16 cellular contexts compared by ENCODE assay signal in the genomic region with DNA sequence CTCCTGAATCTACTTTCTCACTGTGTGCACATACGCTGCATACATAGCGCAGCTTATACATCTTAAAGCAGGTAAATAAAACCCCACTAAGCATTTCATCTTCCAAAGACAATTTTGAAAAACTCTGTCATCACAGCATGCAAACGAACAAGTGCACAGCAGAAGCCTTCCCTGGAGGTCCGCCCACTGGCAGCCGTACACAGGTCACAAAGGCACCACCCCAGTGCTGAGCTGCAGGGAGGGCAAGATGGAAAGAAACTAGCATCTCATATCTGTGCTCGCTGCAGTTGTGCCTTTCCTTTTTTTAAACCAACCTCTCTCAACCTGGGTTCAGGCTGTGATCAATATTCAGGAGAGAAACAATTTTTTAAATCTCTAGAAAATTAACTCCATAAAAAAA.
DNase-seq lines count a peak whose midpoint lies in the region; ATAC-seq and TF ChIP-seq lines count a peak whose summit lies in the region.
"Had no signal": no experiment of that assay in that cellular context is flagged by ENCODE, and none has a peak within 500 bp of the region (broad histone marks: within the 10 kb centered on the region; RNA-seq: fewer than 3 reads in every experiment).

No MANE protein-coding gene starts in this region.

- no peaks in the 10 kb centered on the region for H3K27me3 ChIP-seq in transverse colon
- H3K27me3 ChIP-seq: dorsolateral prefrontal cortex had no signal

- H3K4me3 ChIP-seq in transverse colon = no peak overlapping the region
- H3K4me3 ChIP-seq: dorsolateral prefrontal cortex had no signal

- in situ Hi-C loops in transverse colon (cut with MboI; ENCODE audit: low pct_ligation_motif_present in 1 of 4, low pct_unique_long_range_greater_than_20kb in 1 of 4, low sequenced_read_pairs in 3 of 4) = loop anchor here in 3 of 4 donors (10.0 to 25.0 kb wide), 3 partner anchors 204 to 821 kb away; no protein-coding TSS in a partner anchor

- DNase-seq in activated naive CD8-positive, alpha-beta T cell treated with anti-CD3 and anti-CD28 coated beads, Interleukin-2, amount 10 ng/mL, durations not matched to agents 7 days and 5 days = no peak
- no peak for DNase-seq in activated naive CD8-positive, alpha-beta T cell treated with anti-CD3 and anti-CD28 coated beads for 36 hours
- DNase-seq in NCI-H2227 treated with DMSO at 0.1 percent for 48 hours (lab: John Stamatoyannopoulos, UW) (peak; percentile 5), epithelial cell of prostate (ENCODE audit: low read depth, low spot score) (no peak), transverse colon (peak; percentile 28), anterior cingulate cortex (lab: John Stamatoyannopoulos, UW) (no peak)
- DNase-seq in effector CD4-positive, alpha-beta T cell = no peak
- DNase-seq: activated CD4-positive, alpha-beta T cell treated with anti-CD3 and anti-CD28 coated beads, Interleukin-2, amount 50 U/mL, for 4 hours; GF-D8; Kasumi-1; NCI-H2029; NK-92 treated with Interleukin-12 subunit alpha and Interleukin-12 subunit beta, amount 100 ng/mL, for 24 hours had no signal

- no peaks in the 10 kb centered on the region for H3K9me3 Mint-ChIP-seq in activated naive CD8-positive, alpha-beta T cell treated with anti-CD3 and anti-CD28 coated beads, Interleukin-2, amount 10 ng/mL, durations not matched to agents 7 days and 5 days
- H3K9me3 Mint-ChIP-seq in activated naive CD8-positive, alpha-beta T cell treated with anti-CD3 and anti-CD28 coated beads for 36 hours = no peaks in the 10 kb centered on the region
- H3K9me3 Mint-ChIP-seq: brain; natural killer cell treated with Interleukin-12 subunit alpha and Interleukin-12 subunit beta and Interleukin-15 and Interleukin-18, amount 100 ng/mL, for 72 hours had no signal

- H3K27me3 Mint-ChIP-seq in activated naive CD8-positive, alpha-beta T cell treated with anti-CD3 and anti-CD28 coated beads, Interleukin-2, amount 10 ng/mL, durations not matched to agents 7 days and 5 days = no peaks in the 10 kb centered on the region
- no peaks in the 10 kb centered on the region for H3K27me3 Mint-ChIP-seq in activated naive CD8-positive, alpha-beta T cell treated with anti-CD3 and anti-CD28 coated beads for 36 hours
- H3K27me3 Mint-ChIP-seq: brain; natural killer cell treated with Interleukin-12 subunit alpha and Interleukin-12 subunit beta and Interleukin-15 and Interleukin-18, amount 100 ng/mL, for 72 hours had no signal

- H3K4me1 ChIP-seq in transverse colon = no peaks in the 10 kb centered on the region

- no peak for ATAC-seq in activated naive CD8-positive, alpha-beta T cell treated with anti-CD3 and anti-CD28 coated beads, Interleukin-2, amount 10 ng/mL, durations not matched to agents 7 days and 5 days (ENCODE audit: low read depth)
- ATAC-seq in HG03432 (IDR thresholded peaks at IDR 0.05; ENCODE audit: unreplicated experiment) = no peak
- ATAC-seq: natural killer cell treated with Interleukin-12 subunit alpha and Interleukin-12 subunit beta and Interleukin-15 and Interleukin-18, amount 100 ng/mL, for 72 hours had no signal

- no peak for TF ChIP-seq EP300 in transverse colon (IDR thresholded peaks at IDR 0.05; ENCODE audit: low read depth)

- H3K9me3 ChIP-seq in transverse colon = no peaks in the 10 kb centered on the region

- TF ChIP-seq POLR2A in transverse colon (IDR thresholded peaks at IDR 0.05) = no peak

- peak overlapping the region; percentile 78 for H3K27ac ChIP-seq in epithelial cell of prostate
- H3K27ac ChIP-seq in transverse colon = peak overlapping the region; percentile 1 to 53 (median 38)

- H3K36me3 Mint-ChIP-seq in activated naive CD8-positive, alpha-beta T cell treated with anti-CD3 and anti-CD28 coated beads, Interleukin-2, amount 10 ng/mL, durations not matched to agents 7 days and 5 days = peaks cover 2% of the 10 kb centered on the region
- peaks cover 2% of the 10 kb centered on the region for H3K36me3 Mint-ChIP-seq in activated naive CD8-positive, alpha-beta T cell treated with anti-CD3 and anti-CD28 coated beads for 36 hours
- H3K36me3 Mint-ChIP-seq: natural killer cell treated with Interleukin-12 subunit alpha and Interleukin-12 subunit beta and Interleukin-15 and Interleukin-18, amount 100 ng/mL, for 72 hours had no signal

- TF ChIP-seq CTCF in transverse colon (IDR thresholded peaks at IDR 0.05) = no peak

- H3K36me3 ChIP-seq in transverse colon = no peaks in the 10 kb centered on the region

- POLR2A ChIA-PET in activated naive CD8-positive, alpha-beta T cell treated with anti-CD3 and anti-CD28 coated beads, Interleukin-2, amount 10 ng/mL, durations not matched to agents 7 days and 5 days (lab: Charles Lee) = no interaction called here

- H3K27ac Mint-ChIP-seq in activated naive CD8-positive, alpha-beta T cell treated with anti-CD3 and anti-CD28 coated beads, Interleukin-2, amount 10 ng/mL, durations not matched to agents 7 days and 5 days = peak overlapping the region; percentile 39
- no peak overlapping the region for H3K27ac Mint-ChIP-seq in activated naive CD8-positive, alpha-beta T cell treated with anti-CD3 and anti-CD28 coated beads for 36 hours
- H3K27ac Mint-ChIP-seq: brain; natural killer cell treated with Interleukin-12 subunit alpha and Interleukin-12 subunit beta and Interleukin-15 and Interleukin-18, amount 100 ng/mL, for 72 hours had no signal

- intact Hi-C loops in transverse colon (cut with DNase I; ENCODE audit: low total_unique reads) = no loop called here

- no peak overlapping the region for H3K4me3 Mint-ChIP-seq in activated naive CD8-positive, alpha-beta T cell treated with anti-CD3 and anti-CD28 coated beads, Interleukin-2, amount 10 ng/mL, durations not matched to agents 7 days and 5 days
- H3K4me3 Mint-ChIP-seq in activated naive CD8-positive, alpha-beta T cell treated with anti-CD3 and anti-CD28 coated beads for 36 hours = no peak overlapping the region
- H3K4me3 Mint-ChIP-seq: brain; natural killer cell treated with Interleukin-12 subunit alpha and Interleukin-12 subunit beta and Interleukin-15 and Interleukin-18, amount 100 ng/mL, for 72 hours had no signal

- 58 to 86% methylated on average over 3 to 6 of the region's 6 CpGs for WGBS in transverse colon (ENCODE audit: low coverage in 1 of 2), 2 donors

- peaks cover 13% of the 10 kb centered on the region for H3K4me1 Mint-ChIP-seq in activated naive CD8-positive, alpha-beta T cell treated with anti-CD3 and anti-CD28 coated beads, Interleukin-2, amount 10 ng/mL, durations not matched to agents 7 days and 5 days
- peaks cover 28% of the 10 kb centered on the region for H3K4me1 Mint-ChIP-seq in activated naive CD8-positive, alpha-beta T cell treated with anti-CD3 and anti-CD28 coated beads for 36 hours

Comparison
In these comparisons a context has a peak if more than half of its experiments do, and no peak if none do; other contexts are left out.
1. DNase-seq: peak in NCI-H2227 treated with DMSO at 0.1 percent for 48 hours (single experiment) and transverse colon (single experiment); none in activated naive CD8-positive, alpha-beta T cell treated with anti-CD3 and anti-CD28 coated beads, Interleukin-2, amount 10 ng/mL, durations not matched to agents 7 days and 5 days (single experiment), activated naive CD8-positive, alpha-beta T cell treated with anti-CD3 and anti-CD28 coated beads for 36 hours (single experiment), epithelial cell of prostate (single experiment), effector CD4-positive, alpha-beta T cell (single experiment) and anterior cingulate cortex (0 of 58).